ENCODE assay signal across 9 cellular contexts in genomic region chr2:109644571-109645275, GRCh38. TPM values are rescaled to one million over a fixed set of nuclear protein-coding genes. Genes with fewer than 3 reads are reported as not detected.
DNase-seq lines count a peak whose midpoint lies in the region; ATAC-seq and TF ChIP-seq lines count a peak whose summit lies in the region.
"Had no signal": no experiment of that assay in that cellular context is flagged by ENCODE, and none has a peak within 500 bp of the region (broad histone marks: within the 10 kb centered on the region; RNA-seq: fewer than 3 reads in every experiment).

No MANE protein-coding gene starts in this region.

- H2AFZ ChIP-seq in Loucy (ENCODE audit: low read length), result 0 out of 2 replicates have a peak overlapping the region, but pooled peaks have one; percentile 54

- intact Hi-C loops in ascending aorta (cut with DNase I), result no loop called here

- TF ChIP-seq CTCF in Loucy (conservative IDR thresholded peaks at IDR 0.05; ENCODE audit: low read length), result no peak
- no peak for TF ChIP-seq CTCF in ascending aorta (IDR thresholded peaks at IDR 0.05)

- ATAC-seq in HG03196 (IDR thresholded peaks at IDR 0.05; ENCODE audit: unreplicated experiment) (no peak), GM21825 (IDR thresholded peaks at IDR 0.05; ENCODE audit: unreplicated experiment) (no peak)

- CTCF ChIA-PET in activated naive CD4-positive, alpha-beta T cell treated with anti-CD3 and anti-CD28 coated beads, Interleukin-2, amount 10 ng/mL, durations not matched to agents 7 days and 5 days (lab: Charles Lee), result interaction anchor here (0.6 kb wide), 1 partner anchor 121 kb away, joined by 4 read pairs; no protein-coding TSS in a partner anchor

- H3K36me3 Mint-ChIP-seq in activated naive CD4-positive, alpha-beta T cell treated with anti-CD3 and anti-CD28 coated beads, Interleukin-2, amount 10 ng/mL, durations not matched to agents 7 days and 5 days, result no peaks in the 10 kb centered on the region

- no peaks in the 10 kb centered on the region for H3K9me3 Mint-ChIP-seq in activated naive CD4-positive, alpha-beta T cell treated with anti-CD3 and anti-CD28 coated beads, Interleukin-2, amount 10 ng/mL, durations not matched to agents 7 days and 5 days

- H3K27me3 ChIP-seq in Loucy (ENCODE audit: insufficient read depth, low read length, poor library complexity, severe bottlenecking) (no peaks in the 10 kb centered on the region), ascending aorta (no peaks in the 10 kb centered on the region), layer of hippocampus (ENCODE audit: control insufficient read depth, insufficient read depth, low read length) (no peaks in the 10 kb centered on the region), subcutaneous abdominal adipose tissue (ENCODE audit: control insufficient read depth in 5 of 5, insufficient read depth in 4 of 5, low read length in 5 of 5) (no peaks in the 10 kb centered on the region)

- H3K4me1 Mint-ChIP-seq in activated naive CD4-positive, alpha-beta T cell treated with anti-CD3 and anti-CD28 coated beads, Interleukin-2, amount 10 ng/mL, durations not matched to agents 7 days and 5 days, result no peaks in the 10 kb centered on the region

- H3K4me3 ChIP-seq in Loucy (ENCODE audit: low read length, poor library complexity, severe bottlenecking) (no peak overlapping the region), ascending aorta (peak overlapping the region in 1 of 2 donors; percentile 45), subcutaneous abdominal adipose tissue (ENCODE audit: low read depth in 1 of 5, low read length in 5 of 5) (no peak overlapping the region)

- peaks cover 14% of the 10 kb centered on the region for H3K27me3 Mint-ChIP-seq in activated naive CD4-positive, alpha-beta T cell treated with anti-CD3 and anti-CD28 coated beads, Interleukin-2, amount 10 ng/mL, durations not matched to agents 7 days and 5 days

- H3K27ac ChIP-seq in ascending aorta (peak overlapping the region; percentile 87 to 88), layer of hippocampus (ENCODE audit: low read depth, low read length) (peak overlapping the region; percentile 19), subcutaneous abdominal adipose tissue (ENCODE audit: low read depth, low read length) (peak overlapping the region; percentile 62)

- no peak overlapping the region for H3K27ac Mint-ChIP-seq in activated naive CD4-positive, alpha-beta T cell treated with anti-CD3 and anti-CD28 coated beads, Interleukin-2, amount 10 ng/mL, durations not matched to agents 7 days and 5 days

- H3F3A ChIP-seq in Loucy (ENCODE audit: low read depth), result no peaks in the 10 kb centered on the region

- H4K20me1 ChIP-seq in Loucy (ENCODE audit: insufficient read depth, low read length, poor library complexity, severe bottlenecking), result no peaks in the 10 kb centered on the region

- H3K79me2 ChIP-seq in Loucy (ENCODE audit: insufficient read depth, low read length), result no peaks in the 10 kb centered on the region

- H3K4me2 ChIP-seq in Loucy (ENCODE audit: low read depth, low read length, poor library complexity, severe bottlenecking), result no peak overlapping the region

- no peaks in the 10 kb centered on the region for H3K9me2 ChIP-seq in Loucy (replicated peaks; ENCODE audit: low read depth, low read length)

- H3K36me3 ChIP-seq in Loucy (ENCODE audit: insufficient read depth, low read length) (no peaks in the 10 kb centered on the region), ascending aorta (no peaks in the 10 kb centered on the region), subcutaneous abdominal adipose tissue (ENCODE audit: control insufficient read depth in 5 of 5, insufficient read depth in 5 of 5, low read length in 5 of 5) (no peaks in the 10 kb centered on the region)

- no peak overlapping the region for H3K4me3 Mint-ChIP-seq in activated naive CD4-positive, alpha-beta T cell treated with anti-CD3 and anti-CD28 coated beads, Interleukin-2, amount 10 ng/mL, durations not matched to agents 7 days and 5 days

- H3K9me3 ChIP-seq in Loucy (ENCODE audit: insufficient read depth, low read depth, low read length) (no peaks in the 10 kb centered on the region), ascending aorta (no peaks in the 10 kb centered on the region), subcutaneous abdominal adipose tissue (ENCODE audit: control insufficient read depth in 5 of 5, low read length in 5 of 5) (no peaks in the 10 kb centered on the region)

- H3K9ac ChIP-seq in Loucy (ENCODE audit: low read depth, low read length, poor library complexity, severe bottlenecking) (no peak overlapping the region), subcutaneous abdominal adipose tissue (ENCODE audit: low read length in 5 of 5) (peak overlapping the region in 1 of 5 donors; percentile 65)

- DNase-seq in ascending aorta (ENCODE audit: low spot score in 2 of 2) (peak in 1 of 2 donors; percentile 71), LoVo (ENCODE audit: low spot score) (no peak)
- no peak for DNase-seq in activated naive CD4-positive, alpha-beta T cell treated with anti-CD3 and anti-CD28 coated beads, Interleukin-2, amount 10 ng/mL, durations not matched to agents 7 days and 5 days
- DNase-seq: activated CD4-positive, alpha-beta T cell treated with anti-CD3 and anti-CD28 coated beads, Interleukin-2, amount 50 U/mL, for 48 hours had no signal

- no peaks in the 10 kb centered on the region for H3K4me1 ChIP-seq in Loucy (ENCODE audit: insufficient read depth, low read length, poor library complexity, severe bottlenecking)
- H3K4me1 ChIP-seq in ascending aorta, result peaks cover 4 to 23% of the 10 kb centered on the region in 2 donors
- peaks cover 7 to 20% (median 14%) of the 10 kb centered on the region in 5 donors for H3K4me1 ChIP-seq in subcutaneous abdominal adipose tissue (ENCODE audit: control insufficient read depth in 5 of 5, insufficient read depth in 5 of 5, low read length in 5 of 5)

RNA-seq across cellular contexts. Expression of gene SOWAHC, which starts 30.6 kb away (rescaled TPM):
- 20.8 TPM for total RNA-seq in ascending aorta

RNA-seq across cellular contexts. Expression of gene SEPTIN10, which starts 31.0 kb away (rescaled TPM):
- 59.0 TPM for total RNA-seq in ascending aorta

Comparison
In these comparisons a context has a peak if more than half of its experiments do, and no peak if none do; other contexts are left out.
1. H3K27ac ChIP-seq: peak in every context shown above with its lines; median percentile 88 in ascending aorta; 62 in subcutaneous abdominal adipose tissue; 19 in layer of hippocampus.